1 cellular context compared by ENCODE assay signal in genomic region chr10:22339761-22340361, GRCh38.
TF ChIP-seq lines count a peak whose summit lies in the region.

No MANE protein-coding gene starts in this region.

TF ChIP-seq in IMR-90, 13 proteins besides CTCF, POLR2A, EP300 and RAD21:
- no peak for TF ChIP-seq MAFK (IDR thresholded peaks at IDR 0.05; ENCODE audit: low read depth, low read length)
- TF ChIP-seq CEBPB (IDR thresholded peaks at IDR 0.05; ENCODE audit: low read depth, low read length) = no peak
- TF ChIP-seq RCOR1 (IDR thresholded peaks at IDR 0.05; ENCODE audit: insufficient replicate concordance, low read length) = no peak
- TF ChIP-seq CHD1 (IDR thresholded peaks at IDR 0.05; ENCODE audit: low read depth, low read length) = no peak
- no peak for TF ChIP-seq MXI1 (IDR thresholded peaks at IDR 0.05; ENCODE audit: borderline replicate concordance, low read depth, low read length)
- no peak for TF ChIP-seq RFX5 (IDR thresholded peaks at IDR 0.05; ENCODE audit: low read depth, low read length)
- no peak for TF ChIP-seq NFE2L2 (IDR thresholded peaks at IDR 0.05; ENCODE audit: low read depth, low read length)
- TF ChIP-seq FOS (IDR thresholded peaks at IDR 0.05; ENCODE audit: low read depth, low read length) = no peak
- no peak for TF ChIP-seq USF2 (IDR thresholded peaks at IDR 0.05; ENCODE audit: low read depth, low read length)
- TF ChIP-seq BHLHE40 (IDR thresholded peaks at IDR 0.05; ENCODE audit: low read depth, low read length) = no peak
